Comparison of ENCODE assay signal across 20 cellular contexts in the genomic region with DNA sequence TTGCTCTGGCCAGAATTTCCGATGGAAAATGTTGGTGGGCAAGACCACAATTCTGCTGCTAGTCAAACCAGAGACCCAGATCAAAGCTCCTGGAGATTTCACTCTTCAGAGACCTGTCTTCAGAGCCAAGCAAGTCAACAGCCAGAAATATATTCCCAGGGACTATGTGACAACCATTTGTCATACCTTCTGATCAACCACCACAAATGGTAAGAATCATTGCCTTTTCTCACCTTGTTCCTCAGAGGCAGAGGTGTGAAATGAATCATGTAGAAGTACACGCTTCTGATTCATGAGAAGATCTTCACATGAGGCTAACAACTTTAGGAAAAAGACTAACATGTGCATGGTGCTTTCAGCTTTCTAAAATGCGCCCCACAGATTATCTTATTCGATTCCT. TPM values are rescaled to one million over a fixed set of nuclear protein-coding genes. Genes with fewer than 3 reads are reported as not detected.
DNase-seq lines count a peak whose midpoint lies in the region; ATAC-seq and FAIRE-seq lines count a peak whose summit lies in the region.
"Had no signal": no experiment of that assay in that cellular context is flagged by ENCODE, and none has a peak within 500 bp of the region (broad histone marks: within the 10 kb centered on the region; RNA-seq: fewer than 3 reads in every experiment).

No MANE protein-coding gene starts in this region.

- H3K36me3 Mint-ChIP-seq in activated naive CD4-positive, alpha-beta T cell treated with anti-CD3 and anti-CD28 coated beads for 36 hours (ENCODE audit: low read depth) = peaks cover 8% of the 10 kb centered on the region
- H3K36me3 Mint-ChIP-seq in T-helper 17 cell (ENCODE audit: low read depth) (peaks cover 9% of the 10 kb centered on the region), immature natural killer cell (peaks cover 23 to 47% (median 27%) of the 10 kb centered on the region in 3 donors)

- peak; percentile 9 for DNase-seq in activated naive CD4-positive, alpha-beta T cell treated with anti-CD3 and anti-CD28 coated beads for 36 hours
- no peak for DNase-seq in activated naive CD4-positive, alpha-beta T cell treated with Interleukin-2 at 50 U/mL for 16 hours
- DNase-seq in T-helper 17 cell (no peak), immature natural killer cell (peak; percentile 14 to 25 (median 17)), frontal cortex (ENCODE audit: low spot score in 2 of 2) (no peak)
- DNase-seq in stimulated activated naive CD8-positive, alpha-beta T cell treated with anti-CD3 and anti-CD28 coated beads, Interleukin-15, Interleukin-2, amounts not matched to agents 100 U/mL and 50 U/mL, for 24 hours = no peak
- DNase-seq: CD8-positive, alpha-beta memory T cell; DMS79 treated with DMSO at 0.1 percent for 48 hours; H9; Kasumi-1; MM.1S; NCI-H1105; NCI-H1694; NCI-H2227 treated with DMSO at 0.1 percent for 48 hours; NCI-H526 treated with DMSO at 0.1 percent for 48 hours; Right ventricle myocardium superior had no signal

- ATAC-seq in T-helper 17 cell = no peak
- ATAC-seq in stimulated activated naive CD8-positive, alpha-beta T cell treated with anti-CD3 and anti-CD28 coated beads, Interleukin-15, Interleukin-2, amounts not matched to agents 100 U/mL and 50 U/mL, for 24 hours = peak; percentile 95
- no peak for ATAC-seq in HG03521 (IDR thresholded peaks at IDR 0.05; ENCODE audit: unreplicated experiment)

- no peaks in the 10 kb centered on the region for H3K27me3 Mint-ChIP-seq in activated naive CD4-positive, alpha-beta T cell treated with anti-CD3 and anti-CD28 coated beads for 36 hours (ENCODE audit: low read depth)
- H3K27me3 Mint-ChIP-seq in T-helper 17 cell = no peaks in the 10 kb centered on the region
- peaks cover 0 to 2% (median 0%) of the 10 kb centered on the region in 3 donors for H3K27me3 Mint-ChIP-seq in immature natural killer cell (ENCODE audit: low read depth in 3 of 3)
- H3K27me3 Mint-ChIP-seq: CD8-positive, alpha-beta memory T cell; IgD-negative memory B cell had no signal

- H3K4me1 Mint-ChIP-seq in activated naive CD4-positive, alpha-beta T cell treated with anti-CD3 and anti-CD28 coated beads for 36 hours (ENCODE audit: low read depth) = peaks cover 12% of the 10 kb centered on the region
- H3K4me1 Mint-ChIP-seq in T-helper 17 cell (peaks cover 8% of the 10 kb centered on the region), immature natural killer cell (peaks cover 25 to 37% of the 10 kb centered on the region in 2 donors)
- H3K4me1 Mint-ChIP-seq: IgD-negative memory B cell had no signal

- no peaks in the 10 kb centered on the region for H3K9me3 ChIP-seq in T-helper 17 cell (ENCODE audit: control insufficient read depth, low read length, poor library complexity, severe bottlenecking)

- H3K9me3 Mint-ChIP-seq in activated naive CD4-positive, alpha-beta T cell treated with anti-CD3 and anti-CD28 coated beads for 36 hours = no peaks in the 10 kb centered on the region
- no peaks in the 10 kb centered on the region for H3K9me3 Mint-ChIP-seq in immature natural killer cell
- H3K9me3 Mint-ChIP-seq: CD8-positive, alpha-beta memory T cell; H9; IgD-negative memory B cell had no signal

- FAIRE-seq in frontal cortex (lab: Jason Lieb, UNC) = no peak
- FAIRE-seq: HTR-8/SVneo, RCC 7860 had no signal

- intact Hi-C loops in activated naive CD4-positive, alpha-beta T cell treated with anti-CD3 and anti-CD28 coated beads for 36 hours (cut with micrococcal nuclease) = loop anchor here (1.0 to 2.0 kb wide), 2 partner anchors 59 to 213 kb away; no protein-coding TSS in a partner anchor

- no peak overlapping the region for H3K4me3 Mint-ChIP-seq in activated naive CD4-positive, alpha-beta T cell treated with anti-CD3 and anti-CD28 coated beads for 36 hours
- no peak overlapping the region for H3K4me3 Mint-ChIP-seq in T-helper 17 cell
- H3K4me3 Mint-ChIP-seq in immature natural killer cell = peak overlapping the region in 4 of 5 donors; percentile 4 to 34 (median 16)
- H3K4me3 Mint-ChIP-seq: CD8-positive, alpha-beta memory T cell; H9; IgD-negative memory B cell had no signal

- CTCF ChIA-PET in activated naive CD4-positive, alpha-beta T cell treated with anti-CD3 and anti-CD28 coated beads for 36 hours (lab: Charles Lee) = interaction anchor here (1.3 kb wide), 1 partner anchor 11 kb away, joined by 3 read pairs; no protein-coding TSS in a partner anchor

- H3K27ac Mint-ChIP-seq in activated naive CD4-positive, alpha-beta T cell treated with anti-CD3 and anti-CD28 coated beads for 36 hours = no peak overlapping the region
- peak overlapping the region; percentile 27 for H3K27ac Mint-ChIP-seq in T-helper 17 cell
- peak overlapping the region; percentile 4 to 76 (median 40) for H3K27ac Mint-ChIP-seq in immature natural killer cell
- H3K27ac Mint-ChIP-seq: IgD-negative memory B cell had no signal

RNA-seq across cellular contexts. Expression of a gene that starts 53.5 kb away (rescaled TPM):
- 1 to 10 TPM; 1.6 to 2.7 TPM for total RNA-seq in activated naive CD4-positive, alpha-beta T cell treated with anti-CD3 and anti-CD28 coated beads for 36 hours
- total RNA-seq in T-helper 17 cell = 10 to 100 TPM; 11.8 to 23.7 TPM
- 10 to 100 TPM; 32.3 to 66.8 (median 42.4) TPM for polyA plus RNA-seq in immature natural killer cell
- total RNA-seq in frontal cortex = 63.6 TPM

Comparison
In these comparisons a context has a peak if more than half of its experiments do, and no peak if none do; other contexts are left out.
1. DNase-seq: peak in activated naive CD4-positive, alpha-beta T cell treated with anti-CD3 and anti-CD28 coated beads for 36 hours (single experiment) and immature natural killer cell (3 of 3); none in activated naive CD4-positive, alpha-beta T cell treated with Interleukin-2 at 50 U/mL for 16 hours (single experiment), T-helper 17 cell (0 of 3), stimulated activated naive CD8-positive, alpha-beta T cell treated with anti-CD3 and anti-CD28 coated beads, Interleukin-15, Interleukin-2, amounts not matched to agents 100 U/mL and 50 U/mL, for 24 hours (single experiment) and frontal cortex (0 of 2).
2. H3K4me3 Mint-ChIP-seq: peak in immature natural killer cell (4 of 5); none in activated naive CD4-positive, alpha-beta T cell treated with anti-CD3 and anti-CD28 coated beads for 36 hours (single experiment) and T-helper 17 cell (single experiment).